Comparison of ENCODE assay signal across 1 cellular context in the genomic region with DNA sequence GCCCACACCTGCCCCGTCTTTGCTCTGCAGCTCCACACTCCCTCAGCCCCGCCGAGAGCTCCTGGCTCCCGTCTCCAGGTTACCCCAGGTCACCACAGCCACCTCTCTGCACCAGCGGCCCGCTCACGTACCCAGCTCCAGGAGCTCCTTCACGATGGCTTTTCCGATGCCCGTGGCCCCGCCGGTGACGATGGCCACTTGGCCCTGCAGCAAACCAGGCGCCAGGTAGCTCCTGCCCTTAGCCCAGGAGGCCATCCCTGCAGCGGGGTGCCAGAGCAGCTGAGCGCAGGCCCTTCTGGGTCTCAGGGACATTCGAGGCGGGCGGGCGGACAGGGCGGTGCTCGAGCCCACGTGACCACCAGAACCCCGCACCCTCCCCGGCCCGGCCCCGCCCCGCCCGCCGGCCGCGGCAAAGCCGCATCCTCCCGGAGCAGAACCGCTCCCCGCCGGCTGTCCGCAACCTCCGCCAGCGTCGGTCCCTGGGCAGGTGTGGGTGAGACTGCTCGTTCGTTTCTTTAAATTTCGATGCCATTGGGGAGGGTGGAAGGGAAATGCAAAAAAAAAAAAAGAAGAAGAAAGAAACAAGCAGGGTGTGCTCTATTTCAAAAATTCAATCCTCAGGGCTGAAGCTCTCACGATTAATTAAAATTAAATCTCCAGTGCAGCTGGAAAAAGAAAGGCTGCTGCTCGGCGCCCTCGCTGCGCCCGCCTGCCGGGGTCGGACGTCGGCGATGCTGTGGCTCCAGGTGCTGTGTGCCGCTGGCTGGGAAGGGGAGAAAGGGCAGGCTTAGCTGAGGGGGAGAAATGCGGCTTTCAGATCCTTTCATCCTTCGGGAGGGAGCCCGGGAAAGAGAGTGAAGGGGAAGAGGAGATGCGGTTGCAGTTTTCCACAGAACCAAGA.
TF ChIP-seq lines count a peak whose summit lies in the region.

A gene (minus strand): TSS at position 323 of the 901 bp plus-strand sequence. CDS start 68 bp downstream, at position 255.
A gene with protein sequence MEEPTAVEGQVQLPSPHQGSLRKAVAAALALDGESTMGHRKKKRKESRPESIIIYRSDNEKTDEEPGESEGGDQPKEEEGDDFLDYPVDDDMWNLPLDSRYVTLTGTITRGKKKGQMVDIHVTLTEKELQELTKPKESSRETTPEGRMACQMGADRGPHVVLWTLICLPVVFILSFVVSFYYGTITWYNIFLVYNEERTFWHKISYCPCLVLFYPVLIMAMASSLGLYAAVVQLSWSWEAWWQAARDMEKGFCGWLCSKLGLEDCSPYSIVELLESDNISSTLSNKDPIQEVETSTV (plus strand): TSS at position 433 of the 901 bp plus-strand sequence. CDS start 14,045 bp downstream, outside the sequence.

TF ChIP-seq in HepG2, 621 proteins besides CTCF, POLR2A, EP300 and RAD21 (continued from another document and continues in another):
- TF ChIP-seq, protein P1, sequence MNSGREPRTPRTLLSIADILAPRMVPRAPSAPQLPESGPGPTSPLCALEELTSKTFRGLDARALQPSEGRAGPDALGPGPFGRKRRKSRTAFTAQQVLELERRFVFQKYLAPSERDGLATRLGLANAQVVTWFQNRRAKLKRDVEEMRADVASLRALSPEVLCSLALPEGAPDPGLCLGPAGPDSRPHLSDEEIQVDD (CRISPR knock-in tag; IDR thresholded peaks at IDR 0.05; ENCODE audit: borderline replicate concordance) = peak; percentile 88; the same call in 1 of the 2 replicates
- TF ChIP-seq MLLT10 (CRISPR knock-in tag; IDR thresholded peaks at IDR 0.05) (0 out of 2 replicates have a peak, but pooled peaks have one; percentile 61), ZNF724P (CRISPR knock-in tag; IDR thresholded peaks at IDR 0.05; ENCODE audit: borderline replicate concordance) (peak; percentile 93), RFX3 (CRISPR knock-in tag; IDR thresholded peaks at IDR 0.05) (0 out of 2 replicates have a peak, but pooled peaks have one; percentile 8), GPN1 (CRISPR knock-in tag; IDR thresholded peaks at IDR 0.05; ENCODE audit: borderline replicate concordance) (no peak; the same call in 1 of the 2 replicates), ZNF850 (CRISPR knock-in tag; conservative IDR thresholded peaks at IDR 0.05) (0 out of 2 replicates have a peak, but pooled peaks have one; percentile 57), TBX3 (IDR thresholded peaks at IDR 0.05; ENCODE audit: borderline replicate concordance) (no peak), PRPF4 (IDR thresholded peaks at IDR 0.05; ENCODE audit: low read depth, low read length, poor library complexity, severe bottlenecking) (no peak), ERF (CRISPR knock-in tag; IDR thresholded peaks at IDR 0.05) (peak; percentile 95), PHF8 (CRISPR knock-in tag; IDR thresholded peaks at IDR 0.05) (peak; percentile 98), NONO (IDR thresholded peaks at IDR 0.05) (no peak), NONO (CRISPR knock-in tag; conservative IDR thresholded peaks at IDR 0.05) (peak; percentile 98), ZBTB1 (CRISPR knock-in tag; IDR thresholded peaks at IDR 0.05; ENCODE audit: borderline replicate concordance) (no peak; the same call in 1 of the 2 replicates), SIN3B (IDR thresholded peaks at IDR 0.05; ENCODE audit: low read length) (no peak), MAFK (conservative IDR thresholded peaks at IDR 0.05 in 1 of 2, IDR thresholded peaks at IDR 0.05 in 1 of 2; ENCODE audit: low read length in 2 of 2) (no peak), ZNF773 (CRISPR knock-in tag; IDR thresholded peaks at IDR 0.05; ENCODE audit: borderline replicate concordance) (no peak), ZNF331 (CRISPR knock-in tag; IDR thresholded peaks at IDR 0.05) (peak; percentile 90), ZNF550 (CRISPR knock-in tag; IDR thresholded peaks at IDR 0.05; ENCODE audit: borderline replicate concordance) (peak; percentile 57; the same call in 1 of the 2 replicates), MTA3 (CRISPR knock-in tag; IDR thresholded peaks at IDR 0.05) (no peak), ZNF337 (CRISPR knock-in tag; IDR thresholded peaks at IDR 0.05; ENCODE audit: borderline replicate concordance, low read depth) (peak; percentile 98; the same call in 1 of the 2 replicates), ZNF619 (CRISPR knock-in tag; IDR thresholded peaks at IDR 0.05) (peak; percentile 97), SP4 (CRISPR knock-in tag; IDR thresholded peaks at IDR 0.05) (peak; percentile 72), ZNF660 (CRISPR knock-in tag; IDR thresholded peaks at IDR 0.05; ENCODE audit: borderline replicate concordance, low read depth) (0 out of 2 replicates have a peak, but pooled peaks have one; percentile 91), ZNF329 (CRISPR knock-in tag; IDR thresholded peaks at IDR 0.05; ENCODE audit: low read depth) (no peak), ZNF354B (CRISPR knock-in tag; IDR thresholded peaks at IDR 0.05) (no peak), NPAS2 (CRISPR knock-in tag; IDR thresholded peaks at IDR 0.05; ENCODE audit: borderline replicate concordance) (no peak), ZNF33A (CRISPR knock-in tag; IDR thresholded peaks at IDR 0.05; ENCODE audit: borderline replicate concordance) (peak; percentile 95; the same call in 1 of the 2 replicates), ZNF713 (CRISPR knock-in tag; IDR thresholded peaks at IDR 0.05) (0 out of 2 replicates have a peak, but pooled peaks have one; percentile 44), TCF7 (IDR thresholded peaks at IDR 0.05; ENCODE audit: low read depth) (peak; percentile 15; the same call in 1 of the 2 replicates), PLRG1 (conservative IDR thresholded peaks at IDR 0.05) (no peak), HES4 (CRISPR knock-in tag; IDR thresholded peaks at IDR 0.05; ENCODE audit: borderline replicate concordance) (peak; percentile 99), YY1 (IDR thresholded peaks at IDR 0.05; ENCODE audit: insufficient read depth, insufficient replicate concordance, low read depth, low read length) (peak; percentile 84), ZNF678 (CRISPR knock-in tag; IDR thresholded peaks at IDR 0.05) (peak; percentile 88; the same call in 1 of the 2 replicates), ZNF44 (CRISPR knock-in tag; IDR thresholded peaks at IDR 0.05) (peak; percentile 96), TBP (CRISPR knock-in tag; IDR thresholded peaks at IDR 0.05) (no peak), ZNF558 (CRISPR knock-in tag; IDR thresholded peaks at IDR 0.05; ENCODE audit: borderline replicate concordance) (peak; percentile 91; the same call in 1 of the 2 replicates), PHB2 (IDR thresholded peaks at IDR 0.05; ENCODE audit: partially characterized antibody) (no peak), MXI1 (IDR thresholded peaks at IDR 0.05; ENCODE audit: borderline replicate concordance, low read depth, low read length) (peak; percentile 69; the same call in 1 of the 3 replicates), DNMT3B (CRISPR knock-in tag; conservative IDR thresholded peaks at IDR 0.05) (no peak), ATRX (CRISPR knock-in tag; IDR thresholded peaks at IDR 0.05; ENCODE audit: borderline replicate concordance) (no peak)
- TF ChIP-seq, protein P2, sequence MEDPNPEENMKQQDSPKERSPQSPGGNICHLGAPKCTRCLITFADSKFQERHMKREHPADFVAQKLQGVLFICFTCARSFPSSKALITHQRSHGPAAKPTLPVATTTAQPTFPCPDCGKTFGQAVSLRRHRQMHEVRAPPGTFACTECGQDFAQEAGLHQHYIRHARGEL (CRISPR knock-in tag; IDR thresholded peaks at IDR 0.05) = peak; percentile 89; the same call in 1 of the 2 replicates
- TF ChIP-seq, protein P3, sequence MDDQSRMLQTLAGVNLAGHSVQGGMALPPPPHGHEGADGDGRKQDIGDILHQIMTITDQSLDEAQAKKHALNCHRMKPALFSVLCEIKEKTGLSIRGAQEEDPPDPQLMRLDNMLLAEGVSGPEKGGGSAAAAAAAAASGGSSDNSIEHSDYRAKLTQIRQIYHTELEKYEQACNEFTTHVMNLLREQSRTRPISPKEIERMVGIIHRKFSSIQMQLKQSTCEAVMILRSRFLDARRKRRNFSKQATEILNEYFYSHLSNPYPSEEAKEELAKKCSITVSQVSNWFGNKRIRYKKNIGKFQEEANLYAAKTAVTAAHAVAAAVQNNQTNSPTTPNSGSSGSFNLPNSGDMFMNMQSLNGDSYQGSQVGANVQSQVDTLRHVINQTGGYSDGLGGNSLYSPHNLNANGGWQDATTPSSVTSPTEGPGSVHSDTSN (CRISPR knock-in tag; IDR thresholded peaks at IDR 0.05; ENCODE audit: borderline replicate concordance) = no peak
- TF ChIP-seq, protein P4, sequence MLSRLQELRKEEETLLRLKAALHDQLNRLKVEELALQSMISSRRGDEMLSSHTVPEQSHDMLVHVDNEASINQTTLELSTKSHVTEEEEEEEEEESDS (CRISPR knock-in tag; IDR thresholded peaks at IDR 0.05; ENCODE audit: borderline replicate concordance) = no peak
- TF ChIP-seq, protein P5, sequence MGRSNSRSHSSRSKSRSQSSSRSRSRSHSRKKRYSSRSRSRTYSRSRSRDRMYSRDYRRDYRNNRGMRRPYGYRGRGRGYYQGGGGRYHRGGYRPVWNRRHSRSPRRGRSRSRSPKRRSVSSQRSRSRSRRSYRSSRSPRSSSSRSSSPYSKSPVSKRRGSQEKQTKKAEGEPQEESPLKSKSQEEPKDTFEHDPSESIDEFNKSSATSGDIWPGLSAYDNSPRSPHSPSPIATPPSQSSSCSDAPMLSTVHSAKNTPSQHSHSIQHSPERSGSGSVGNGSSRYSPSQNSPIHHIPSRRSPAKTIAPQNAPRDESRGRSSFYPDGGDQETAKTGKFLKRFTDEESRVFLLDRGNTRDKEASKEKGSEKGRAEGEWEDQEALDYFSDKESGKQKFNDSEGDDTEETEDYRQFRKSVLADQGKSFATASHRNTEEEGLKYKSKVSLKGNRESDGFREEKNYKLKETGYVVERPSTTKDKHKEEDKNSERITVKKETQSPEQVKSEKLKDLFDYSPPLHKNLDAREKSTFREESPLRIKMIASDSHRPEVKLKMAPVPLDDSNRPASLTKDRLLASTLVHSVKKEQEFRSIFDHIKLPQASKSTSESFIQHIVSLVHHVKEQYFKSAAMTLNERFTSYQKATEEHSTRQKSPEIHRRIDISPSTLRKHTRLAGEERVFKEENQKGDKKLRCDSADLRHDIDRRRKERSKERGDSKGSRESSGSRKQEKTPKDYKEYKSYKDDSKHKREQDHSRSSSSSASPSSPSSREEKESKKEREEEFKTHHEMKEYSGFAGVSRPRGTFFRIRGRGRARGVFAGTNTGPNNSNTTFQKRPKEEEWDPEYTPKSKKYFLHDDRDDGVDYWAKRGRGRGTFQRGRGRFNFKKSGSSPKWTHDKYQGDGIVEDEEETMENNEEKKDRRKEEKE (IDR thresholded peaks at IDR 0.05) = no peak
- TF ChIP-seq, protein P6, sequence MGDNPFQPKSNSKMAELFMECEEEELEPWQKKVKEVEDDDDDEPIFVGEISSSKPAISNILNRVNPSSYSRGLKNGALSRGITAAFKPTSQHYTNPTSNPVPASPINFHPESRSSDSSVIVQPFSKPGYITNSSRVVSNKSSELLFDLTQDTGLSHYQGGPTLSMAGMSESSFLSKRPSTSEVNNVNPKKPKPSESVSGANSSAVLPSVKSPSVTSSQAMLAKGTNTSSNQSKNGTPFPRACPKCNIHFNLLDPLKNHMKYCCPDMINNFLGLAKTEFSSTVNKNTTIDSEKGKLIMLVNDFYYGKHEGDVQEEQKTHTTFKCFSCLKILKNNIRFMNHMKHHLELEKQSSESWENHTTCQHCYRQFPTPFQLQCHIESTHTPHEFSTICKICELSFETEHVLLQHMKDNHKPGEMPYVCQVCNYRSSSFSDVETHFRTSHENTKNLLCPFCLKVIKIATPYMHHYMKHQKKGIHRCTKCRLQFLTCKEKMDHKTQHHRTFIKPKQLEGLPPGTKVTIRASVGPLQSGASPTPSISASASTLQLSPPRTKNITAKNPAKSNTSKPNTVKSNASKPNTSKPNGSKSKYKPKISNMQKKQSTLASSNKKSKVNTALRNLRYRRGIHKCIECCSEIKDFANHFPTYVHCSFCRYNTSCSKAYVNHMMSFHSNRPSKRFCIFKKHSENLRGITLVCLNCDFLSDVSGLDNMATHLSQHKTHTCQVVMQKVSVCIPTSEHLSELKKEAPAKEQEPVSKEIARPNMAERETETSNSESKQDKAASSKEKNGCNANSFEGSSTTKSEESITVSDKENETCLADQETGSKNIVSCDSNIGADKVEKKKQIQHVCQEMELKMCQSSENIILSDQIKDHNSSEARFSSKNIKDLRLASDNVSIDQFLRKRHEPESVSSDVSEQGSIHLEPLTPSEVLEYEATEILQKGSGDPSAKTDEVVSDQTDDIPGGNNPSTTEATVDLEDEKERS (CRISPR knock-in tag; IDR thresholded peaks at IDR 0.05) = peak; percentile 96; the same call in 1 of the 2 replicates
- TF ChIP-seq, protein P7, sequence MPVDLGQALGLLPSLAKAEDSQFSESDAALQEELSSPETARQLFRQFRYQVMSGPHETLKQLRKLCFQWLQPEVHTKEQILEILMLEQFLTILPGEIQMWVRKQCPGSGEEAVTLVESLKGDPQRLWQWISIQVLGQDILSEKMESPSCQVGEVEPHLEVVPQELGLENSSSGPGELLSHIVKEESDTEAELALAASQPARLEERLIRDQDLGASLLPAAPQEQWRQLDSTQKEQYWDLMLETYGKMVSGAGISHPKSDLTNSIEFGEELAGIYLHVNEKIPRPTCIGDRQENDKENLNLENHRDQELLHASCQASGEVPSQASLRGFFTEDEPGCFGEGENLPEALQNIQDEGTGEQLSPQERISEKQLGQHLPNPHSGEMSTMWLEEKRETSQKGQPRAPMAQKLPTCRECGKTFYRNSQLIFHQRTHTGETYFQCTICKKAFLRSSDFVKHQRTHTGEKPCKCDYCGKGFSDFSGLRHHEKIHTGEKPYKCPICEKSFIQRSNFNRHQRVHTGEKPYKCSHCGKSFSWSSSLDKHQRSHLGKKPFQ (CRISPR knock-in tag; IDR thresholded peaks at IDR 0.05; ENCODE audit: insufficient replicate concordance) = no peak
- TF ChIP-seq, protein P8, sequence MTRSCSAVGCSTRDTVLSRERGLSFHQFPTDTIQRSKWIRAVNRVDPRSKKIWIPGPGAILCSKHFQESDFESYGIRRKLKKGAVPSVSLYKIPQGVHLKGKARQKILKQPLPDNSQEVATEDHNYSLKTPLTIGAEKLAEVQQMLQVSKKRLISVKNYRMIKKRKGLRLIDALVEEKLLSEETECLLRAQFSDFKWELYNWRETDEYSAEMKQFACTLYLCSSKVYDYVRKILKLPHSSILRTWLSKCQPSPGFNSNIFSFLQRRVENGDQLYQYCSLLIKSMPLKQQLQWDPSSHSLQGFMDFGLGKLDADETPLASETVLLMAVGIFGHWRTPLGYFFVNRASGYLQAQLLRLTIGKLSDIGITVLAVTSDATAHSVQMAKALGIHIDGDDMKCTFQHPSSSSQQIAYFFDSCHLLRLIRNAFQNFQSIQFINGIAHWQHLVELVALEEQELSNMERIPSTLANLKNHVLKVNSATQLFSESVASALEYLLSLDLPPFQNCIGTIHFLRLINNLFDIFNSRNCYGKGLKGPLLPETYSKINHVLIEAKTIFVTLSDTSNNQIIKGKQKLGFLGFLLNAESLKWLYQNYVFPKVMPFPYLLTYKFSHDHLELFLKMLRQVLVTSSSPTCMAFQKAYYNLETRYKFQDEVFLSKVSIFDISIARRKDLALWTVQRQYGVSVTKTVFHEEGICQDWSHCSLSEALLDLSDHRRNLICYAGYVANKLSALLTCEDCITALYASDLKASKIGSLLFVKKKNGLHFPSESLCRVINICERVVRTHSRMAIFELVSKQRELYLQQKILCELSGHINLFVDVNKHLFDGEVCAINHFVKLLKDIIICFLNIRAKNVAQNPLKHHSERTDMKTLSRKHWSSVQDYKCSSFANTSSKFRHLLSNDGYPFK (CRISPR knock-in tag; IDR thresholded peaks at IDR 0.05; ENCODE audit: borderline replicate concordance) = peak; percentile 85
